28 cellular contexts compared by ENCODE assay signal in the genomic region with DNA sequence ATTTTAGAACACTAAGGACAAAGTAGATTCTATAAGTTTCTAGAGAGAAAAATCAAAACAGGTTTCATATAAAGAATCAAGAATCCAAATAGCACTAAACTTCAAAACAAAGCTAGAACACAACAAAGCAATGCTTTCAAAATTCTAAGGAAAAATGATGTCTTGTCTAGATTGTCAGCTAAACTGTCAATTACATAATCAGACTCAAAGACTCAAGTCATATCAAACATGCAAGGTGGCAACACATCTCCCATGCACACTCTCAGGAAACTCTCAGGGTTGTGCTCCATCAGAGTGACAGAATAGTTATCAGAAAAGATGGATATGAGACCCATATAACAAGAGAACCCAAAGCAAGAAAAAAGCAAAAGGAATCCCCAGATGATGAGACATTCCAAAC.
"Had no signal": no experiment of that assay in that cellular context is flagged by ENCODE, and none has a peak within 500 bp of the region (broad histone marks: within the 10 kb centered on the region; RNA-seq: fewer than 3 reads in every experiment).

No MANE protein-coding gene starts in this region.

- H3K27me3 ChIP-seq: colonic mucosa, dorsolateral prefrontal cortex, esophagus muscularis mucosa, esophagus squamous epithelium, foreskin keratinocyte, gastrocnemius medialis, gastroesophageal sphincter, heart left ventricle, heart right ventricle had no signal

- H3K4me1 ChIP-seq: colonic mucosa, esophagus muscularis mucosa, esophagus squamous epithelium, foreskin keratinocyte, gastrocnemius medialis, gastroesophageal sphincter, heart left ventricle, heart right ventricle had no signal

- DNase-seq: colonic mucosa; cortex of kidney; dermis blood vessel endothelial cell; dorsolateral prefrontal cortex; effector CD4-positive, alpha-beta T cell; effector CD8-positive, alpha-beta T cell; effector memory CD4-positive, alpha-beta T cell; effector memory CD8-positive, alpha-beta T cell; endodermal cell; erythroblast; esophagus squamous epithelium; foreskin fibroblast; foreskin keratinocyte; foreskin melanocyte; gastrocnemius medialis; glutamatergic neuron; head of caudate nucleus; heart left ventricle; heart right ventricle had no signal

- H3K4me3 ChIP-seq: colonic mucosa, coronary artery, dorsolateral prefrontal cortex, esophagus muscularis mucosa, esophagus squamous epithelium, gastrocnemius medialis, gastroesophageal sphincter, heart left ventricle, heart right ventricle had no signal

- FAIRE-seq: colon, endometrium, endothelial cell of umbilical vein, frontal cortex had no signal

- H3K27ac ChIP-seq: colonic mucosa, coronary artery, dorsolateral prefrontal cortex, epithelial cell of prostate, esophagus muscularis mucosa, esophagus squamous epithelium, foreskin keratinocyte, gastrocnemius medialis, gastroesophageal sphincter, heart left ventricle, heart right ventricle had no signal

- H3K36me3 ChIP-seq: colonic mucosa had no signal

- ATAC-seq: effector memory CD8-positive, alpha-beta T cell; esophagus mucosa; foreskin keratinocyte; gastrocnemius medialis; gastroesophageal sphincter; heart left ventricle; heart right ventricle had no signal

- H3K9me3 ChIP-seq: colonic mucosa, esophagus muscularis mucosa, esophagus squamous epithelium, gastrocnemius medialis, gastroesophageal sphincter had no signal
